ENCODE assay signal across 15 cellular contexts in genomic region chr9:38439291-38439915, GRCh38. TPM values are rescaled to one million over a fixed set of nuclear protein-coding genes. Genes with fewer than 3 reads are reported as not detected.
DNase-seq lines count a peak whose midpoint lies in the region; ATAC-seq and TF ChIP-seq lines count a peak whose summit lies in the region.
"Had no signal": no experiment of that assay in that cellular context is flagged by ENCODE, and none has a peak within 500 bp of the region (broad histone marks: within the 10 kb centered on the region; RNA-seq: fewer than 3 reads in every experiment).

No MANE protein-coding gene starts in this region.

- H3K9me3 ChIP-seq in esophagus muscularis mucosa (no peaks in the 10 kb centered on the region), neuronal stem cell (replicated peaks in 1 of 2; ENCODE audit: control insufficient read depth in 2 of 2, insufficient read depth in 1 of 2, low read depth in 1 of 2, low read length in 2 of 2) (peaks cover 0 to 11% of the 10 kb centered on the region in 2 donors)
- H3K9me3 ChIP-seq: BE2C, HAP-1 had no signal

- peaks cover 4% of the 10 kb centered on the region for H3K27me3 Mint-ChIP-seq in dendritic cell treated with granulocyte-macrophage colony-stimulating factor and Interleukin-4, amounts not matched to agents 40 ng/mL and 50 ng/mL, for 4 days

- H3K14ac ChIP-seq in neuronal stem cell (ENCODE audit: low read length) = no peak overlapping the region

- H3K36me3 Mint-ChIP-seq in dendritic cell treated with granulocyte-macrophage colony-stimulating factor and Interleukin-4, amounts not matched to agents 40 ng/mL and 50 ng/mL, for 4 days (ENCODE audit: low read depth) = no peaks in the 10 kb centered on the region
- H3K36me3 Mint-ChIP-seq: CD4-positive, CD25-positive, alpha-beta regulatory T cell; CD8-positive, alpha-beta memory T cell had no signal

- H2AK5ac ChIP-seq in neuronal stem cell (ENCODE audit: low read depth, low read length) = peak overlapping the region; percentile 72

- H3K27me3 ChIP-seq in esophagus muscularis mucosa (peaks cover 0 to 7% (median 0%) of the 10 kb centered on the region in 4 donors), neuronal stem cell (ENCODE audit: control insufficient read depth in 3 of 3, insufficient read depth in 3 of 3, low read depth in 1 of 3, low read length in 3 of 3) (no peaks in the 10 kb centered on the region)
- H3K27me3 ChIP-seq: BE2C had no signal

- no peak overlapping the region for H2BK12ac ChIP-seq in neuronal stem cell (ENCODE audit: low read length)

- no peak overlapping the region for H2BK15ac ChIP-seq in neuronal stem cell (ENCODE audit: low read length)

- peak overlapping the region; percentile 16 for H3K27ac Mint-ChIP-seq in dendritic cell treated with granulocyte-macrophage colony-stimulating factor and Interleukin-4, amounts not matched to agents 40 ng/mL and 50 ng/mL, for 4 days
- H3K27ac Mint-ChIP-seq: CD4-positive, CD25-positive, alpha-beta regulatory T cell had no signal

- H3K9ac ChIP-seq in neuronal stem cell (ENCODE audit: low read depth, low read length, poor library complexity) = no peak overlapping the region
- H3K9ac ChIP-seq: GM23248 had no signal

- no peaks in the 10 kb centered on the region for H3K79me1 ChIP-seq in neuronal stem cell (ENCODE audit: low read depth, low read length)

- H4K91ac ChIP-seq in neuronal stem cell (ENCODE audit: low read depth, low read length, poor library complexity) = no peak overlapping the region

- H3K36me3 ChIP-seq in esophagus muscularis mucosa = no peaks in the 10 kb centered on the region
- no peaks in the 10 kb centered on the region for H3K36me3 ChIP-seq in neuronal stem cell (replicated peaks in 1 of 2; ENCODE audit: control insufficient read depth in 2 of 2, insufficient read depth in 2 of 2, low read length in 2 of 2)
- H3K36me3 ChIP-seq: HAP-1 had no signal

- H3K23ac ChIP-seq in neuronal stem cell (ENCODE audit: low read depth, low read length, poor library complexity) = no peak overlapping the region

- TF ChIP-seq CTCF in esophagus muscularis mucosa (IDR thresholded peaks at IDR 0.05) = no peak

- peaks cover 18% of the 10 kb centered on the region for H3K4me1 Mint-ChIP-seq in dendritic cell treated with granulocyte-macrophage colony-stimulating factor and Interleukin-4, amounts not matched to agents 40 ng/mL and 50 ng/mL, for 4 days (ENCODE audit: low read depth)
- H3K4me1 Mint-ChIP-seq: CD8-positive, alpha-beta memory T cell had no signal

- no peak overlapping the region for H3K27ac ChIP-seq in esophagus muscularis mucosa (replicated peaks in 1 of 4)
- H3K27ac ChIP-seq in neuronal stem cell (replicated peaks; ENCODE audit: low read length) = no peak overlapping the region
- H3K27ac ChIP-seq: GM23248 had no signal

- no peak for TF ChIP-seq EP300 in esophagus muscularis mucosa (IDR thresholded peaks at IDR 0.05)

- no peak overlapping the region for H3K4me3 Mint-ChIP-seq in dendritic cell treated with granulocyte-macrophage colony-stimulating factor and Interleukin-4, amounts not matched to agents 40 ng/mL and 50 ng/mL, for 4 days
- H3K4me3 Mint-ChIP-seq: CD4-positive, CD25-positive, alpha-beta regulatory T cell; CD8-positive, alpha-beta memory T cell had no signal

- TF ChIP-seq POLR2A in esophagus muscularis mucosa (IDR thresholded peaks at IDR 0.05; ENCODE audit: low read depth) = no peak

- H2AFZ ChIP-seq in neuronal stem cell (ENCODE audit: low read length) = no peak overlapping the region
- H2AFZ ChIP-seq: GM23248 had no signal

- H3K4me3 ChIP-seq in esophagus muscularis mucosa = no peak overlapping the region
- peak overlapping the region in 1 of 2 donors; percentile 20 for H3K4me3 ChIP-seq in neuronal stem cell (ENCODE audit: low read length in 2 of 2)
- H3K4me3 ChIP-seq: GM23248, HAP-1 had no signal

- H2BK5ac ChIP-seq in neuronal stem cell (ENCODE audit: low read length) = peak overlapping the region; percentile 26

- peak overlapping the region; percentile 57 for H4K8ac ChIP-seq in neuronal stem cell (ENCODE audit: low read depth, low read length)

- H3K9me3 Mint-ChIP-seq in dendritic cell treated with granulocyte-macrophage colony-stimulating factor and Interleukin-4, amounts not matched to agents 40 ng/mL and 50 ng/mL, for 4 days = no peaks in the 10 kb centered on the region
- H3K9me3 Mint-ChIP-seq: CD8-positive, alpha-beta memory T cell had no signal

- H3K18ac ChIP-seq in neuronal stem cell (ENCODE audit: low read length) = no peak overlapping the region

- DNase-seq in esophagus muscularis mucosa (ENCODE audit: extremely low spot score) (peak; percentile 84), neuronal stem cell (ENCODE audit: low spot score) (no peak), OCI-M1 (lab: John Stamatoyannopoulos, UW) (no peak), NCI-H1417 treated with DMSO at 0.1 percent for 48 hours (lab: John Stamatoyannopoulos, UW) (no peak)
- DNase-seq: ACHN; BE2C; C1 segment of cervical spinal cord; CD4-positive, CD25-positive, alpha-beta regulatory T cell; CD8-positive, alpha-beta memory T cell; COR-L47; GM23248 had no signal

- no peak for ATAC-seq in GM18519 (IDR thresholded peaks at IDR 0.05; ENCODE audit: low FRiP score, unreplicated experiment)

- 70% methylated on average over 2 of the region's 3 CpGs for WGBS in esophagus muscularis mucosa
- WGBS in neuronal stem cell (ENCODE audit: extremely low coverage in 2 of 2, insufficient read length in 2 of 2, insufficient replicate concordance in 1 of 2), 2 donors = no CpG with 5 or more reads among the region's 3 CpGs

- no peaks in the 10 kb centered on the region for H3K4me1 ChIP-seq in esophagus muscularis mucosa
- peaks cover 0 to 6% of the 10 kb centered on the region in 2 donors for H3K4me1 ChIP-seq in neuronal stem cell (ENCODE audit: control insufficient read depth in 2 of 2, insufficient read depth in 1 of 2, low read depth in 1 of 2, low read length in 2 of 2)
- H3K4me1 ChIP-seq: BE2C had no signal

- intact Hi-C loops in dendritic cell treated with granulocyte-macrophage colony-stimulating factor and Interleukin-4, amounts not matched to agents 40 ng/mL and 50 ng/mL, for 4 days (cut with micrococcal nuclease) = no loop called here
- intact Hi-C loops in esophagus muscularis mucosa (cut with DNase I) = loop anchor here (10.0 kb wide), 1 partner anchor 525 kb away; no protein-coding TSS in a partner anchor

- H2BK120ac ChIP-seq in neuronal stem cell (ENCODE audit: low read depth, low read length) = no peak overlapping the region

- no peak overlapping the region for H3K4me2 ChIP-seq in neuronal stem cell (ENCODE audit: insufficient read depth, low read length, poor library complexity, severe bottlenecking)

- no peak overlapping the region for H3K4ac ChIP-seq in neuronal stem cell (ENCODE audit: low read length)

RNA-seq across cellular contexts. Expression of gene IGFBPL1, which starts 15.1 kb away (rescaled TPM):
- total RNA-seq in esophagus muscularis mucosa = 1 to 10 TPM in 2 of 4 donors, under 1 TPM in 2; 0.78 to 3.7 (median 1.5) TPM
- polyA plus RNA-seq in neuronal stem cell (2013, experiment 1 of 2) = 21.7 TPM
- 21.3 TPM for polyA plus RNA-seq in neuronal stem cell (2013, experiment 2 of 2)
- total RNA-seq: CD4-positive, CD25-positive, alpha-beta regulatory T cell; CD8-positive, alpha-beta memory T cell; HT-29 had no signal
- polyA plus RNA-seq: CD4-positive, CD25-positive, alpha-beta regulatory T cell; CD8-positive, alpha-beta memory T cell had no signal

RNA-seq across cellular contexts. Expression of gene ALDH1B1, which starts 46.9 kb away (rescaled TPM):
- 100 to 1,000 TPM; 253 to 364 (median 272) TPM for total RNA-seq in esophagus muscularis mucosa
- 24.0 TPM for polyA plus RNA-seq in neuronal stem cell (2013, experiment 1 of 2)
- 24.2 TPM for polyA plus RNA-seq in neuronal stem cell (2013, experiment 2 of 2)
